In genomic region chr12:124678421-124678893, GRCh38 we compare ENCODE assay signal across 1 cellular context.
TF ChIP-seq lines count a peak whose summit lies in the region.

No MANE protein-coding gene starts in this region.

TF ChIP-seq in HepG2, 621 proteins besides CTCF, POLR2A, EP300 and RAD21 (continued from another document):
- TF ChIP-seq RCOR2 (CRISPR knock-in tag; IDR thresholded peaks at IDR 0.05) (no peak), NCOA5 (CRISPR knock-in tag; IDR thresholded peaks at IDR 0.05) (no peak), ZNF724P (CRISPR knock-in tag; IDR thresholded peaks at IDR 0.05; ENCODE audit: borderline replicate concordance) (no peak), GMEB2 (CRISPR knock-in tag; IDR thresholded peaks at IDR 0.05; ENCODE audit: low read depth) (no peak), TEF (CRISPR knock-in tag; IDR thresholded peaks at IDR 0.05) (no peak), TFAP4 (IDR thresholded peaks at IDR 0.05; ENCODE audit: borderline replicate concordance, low read depth) (no peak)
TF ChIP-seq in HepG2: peak in this region for 0.
